ENCODE assay signal across 11 cellular contexts in the genomic region with DNA sequence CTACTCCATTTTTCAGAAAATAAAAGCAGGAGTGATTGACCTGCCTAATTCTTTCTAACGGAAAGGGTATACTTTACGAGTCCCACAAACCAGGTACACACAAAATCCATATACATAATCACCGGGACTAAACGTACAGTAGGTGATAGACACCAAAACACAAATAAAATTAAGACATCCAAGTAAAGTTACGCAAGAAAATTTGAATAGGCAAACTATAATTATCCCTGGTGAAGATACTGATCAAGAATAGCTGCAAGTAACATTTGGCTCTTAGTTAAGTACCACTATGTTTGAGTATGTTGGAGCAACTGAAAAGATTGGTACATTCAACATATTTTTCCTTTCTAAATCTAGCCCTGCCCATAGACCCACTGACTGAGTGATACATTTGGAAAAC. TPM values are rescaled to one million over a fixed set of nuclear protein-coding genes. Genes with fewer than 3 reads are reported as not detected.
DNase-seq lines count a peak whose midpoint lies in the region; ATAC-seq and TF ChIP-seq lines count a peak whose summit lies in the region.
"Had no signal": no experiment of that assay in that cellular context is flagged by ENCODE, and none has a peak within 500 bp of the region (broad histone marks: within the 10 kb centered on the region; RNA-seq: fewer than 3 reads in every experiment).

No MANE protein-coding gene starts in this region.

- peaks cover 21% of the 10 kb centered on the region for H3K36me3 Mint-ChIP-seq in activated naive CD4-positive, alpha-beta T cell treated with anti-CD3 and anti-CD28 coated beads for 36 hours (ENCODE audit: low read depth)
- H3K36me3 Mint-ChIP-seq in activated B cell treated with CpG ODN at 0.5 μM for 24 hours (ENCODE audit: low read depth), result peaks cover 34% of the 10 kb centered on the region
- peaks cover 19% of the 10 kb centered on the region for H3K36me3 Mint-ChIP-seq in stimulated activated memory B cell treated with anti-CD40 and anti-IgM and Interleukin-4, amounts not matched to agents 10 μg/mL and 1 μg/mL and 100 μg/mL, for 72 hours

- peak overlapping the region; percentile 78 for H3K4me3 Mint-ChIP-seq in activated naive CD4-positive, alpha-beta T cell treated with anti-CD3 and anti-CD28 coated beads for 36 hours
- H3K4me3 Mint-ChIP-seq in activated B cell treated with CpG ODN at 0.5 μM for 24 hours, result peak overlapping the region; percentile 91
- peak overlapping the region; percentile 84 for H3K4me3 Mint-ChIP-seq in stimulated activated memory B cell treated with anti-CD40 and anti-IgM and Interleukin-4, amounts not matched to agents 10 μg/mL and 1 μg/mL and 100 μg/mL, for 72 hours

- no peaks in the 10 kb centered on the region for H3K9me3 Mint-ChIP-seq in activated naive CD4-positive, alpha-beta T cell treated with anti-CD3 and anti-CD28 coated beads for 36 hours
- H3K9me3 Mint-ChIP-seq in activated B cell treated with CpG ODN at 0.5 μM for 24 hours, result no peaks in the 10 kb centered on the region
- no peaks in the 10 kb centered on the region for H3K9me3 Mint-ChIP-seq in stimulated activated memory B cell treated with anti-CD40 and anti-IgM and Interleukin-4, amounts not matched to agents 10 μg/mL and 1 μg/mL and 100 μg/mL, for 72 hours

- intact Hi-C loops in activated naive CD4-positive, alpha-beta T cell treated with anti-CD3 and anti-CD28 coated beads for 36 hours (cut with micrococcal nuclease), result loop anchor here (10.0 kb wide), 1 partner anchor 582 kb away; a partner anchor contains a TSS
- intact Hi-C loops in activated B cell treated with CpG ODN at 0.5 μM for 24 hours (cut with micrococcal nuclease), result loop anchor here (10.0 kb wide), 1 partner anchor 1272 kb away; a partner anchor contains a TSS

- no peak for DNase-seq in activated naive CD4-positive, alpha-beta T cell treated with anti-CD3 and anti-CD28 coated beads for 36 hours
- DNase-seq in activated naive CD4-positive, alpha-beta T cell (lab: John Stamatoyannopoulos, UW), result no peak
- DNase-seq in activated B cell treated with CpG ODN at 0.5 μM for 24 hours, result no peak
- DNase-seq in foreskin fibroblast, result no peak
- DNase-seq in ecto neural progenitor cell (ENCODE audit: low spot score), result no peak
- DNase-seq: NCI-H446 treated with DMSO at 0.1 percent for 48 hours; stimulated activated CD8-positive, alpha-beta memory T cell treated with anti-CD3 and anti-CD28 coated beads, Interleukin-4, amount 100 ng/mL, for 48 hours had no signal

- H3K27me3 Mint-ChIP-seq in activated naive CD4-positive, alpha-beta T cell treated with anti-CD3 and anti-CD28 coated beads for 36 hours (ENCODE audit: low read depth), result peaks cover 5% of the 10 kb centered on the region
- peaks cover 4% of the 10 kb centered on the region for H3K27me3 Mint-ChIP-seq in activated B cell treated with CpG ODN at 0.5 μM for 24 hours
- H3K27me3 Mint-ChIP-seq in stimulated activated memory B cell treated with anti-CD40 and anti-IgM and Interleukin-4, amounts not matched to agents 10 μg/mL and 1 μg/mL and 100 μg/mL, for 72 hours, result peaks cover 15% of the 10 kb centered on the region

- peaks cover 45% of the 10 kb centered on the region for H3K4me1 Mint-ChIP-seq in activated naive CD4-positive, alpha-beta T cell treated with anti-CD3 and anti-CD28 coated beads for 36 hours (ENCODE audit: low read depth)
- peaks cover 46% of the 10 kb centered on the region for H3K4me1 Mint-ChIP-seq in activated B cell treated with CpG ODN at 0.5 μM for 24 hours
- peaks cover 48% of the 10 kb centered on the region for H3K4me1 Mint-ChIP-seq in stimulated activated memory B cell treated with anti-CD40 and anti-IgM and Interleukin-4, amounts not matched to agents 10 μg/mL and 1 μg/mL and 100 μg/mL, for 72 hours

- ATAC-seq in activated B cell treated with CpG ODN at 0.5 μM for 24 hours (ENCODE audit: low read depth) (no peak), GM18861 (IDR thresholded peaks at IDR 0.05; ENCODE audit: unreplicated experiment) (no peak), GM18498 (IDR thresholded peaks at IDR 0.05; ENCODE audit: unreplicated experiment) (no peak)
- no peak for ATAC-seq in stimulated activated memory B cell treated with anti-CD40 and anti-IgM and Interleukin-4, amounts not matched to agents 10 μg/mL and 1 μg/mL and 100 μg/mL, for 72 hours
- ATAC-seq: activated CD4-positive, CD25-positive, alpha-beta regulatory T cell treated with anti-CD3 and anti-CD28 coated beads, Interleukin-2, amount 50 U/mL, for 24 hours had no signal

- POLR2A ChIA-PET in activated B cell treated with CpG ODN at 0.5 μM for 24 hours (lab: Charles Lee), result no interaction called here

- no peak for TF ChIP-seq CTCF in activated B cell treated with CpG ODN at 0.5 μM for 24 hours (IDR thresholded peaks at IDR 0.05)
- TF ChIP-seq CTCF in foreskin fibroblast (IDR thresholded peaks at IDR 0.05; ENCODE audit: low read depth, low read length), result no peak

- H3K4me3 ChIP-seq in foreskin fibroblast (ENCODE audit: low read depth in 1 of 2, low read length in 2 of 2), result peak overlapping the region; percentile 70 to 90

- peak overlapping the region; percentile 0 for H3K27ac Mint-ChIP-seq in activated naive CD4-positive, alpha-beta T cell treated with anti-CD3 and anti-CD28 coated beads for 36 hours
- H3K27ac Mint-ChIP-seq in activated B cell treated with CpG ODN at 0.5 μM for 24 hours, result no peak overlapping the region
- no peak overlapping the region for H3K27ac Mint-ChIP-seq in stimulated activated memory B cell treated with anti-CD40 and anti-IgM and Interleukin-4, amounts not matched to agents 10 μg/mL and 1 μg/mL and 100 μg/mL, for 72 hours

- CTCF ChIA-PET in activated naive CD4-positive, alpha-beta T cell treated with anti-CD3 and anti-CD28 coated beads for 36 hours (lab: Charles Lee), result no interaction called here
- CTCF ChIA-PET in activated B cell treated with CpG ODN at 0.5 μM for 24 hours (lab: Charles Lee), result no interaction called here

RNA-seq across cellular contexts. Expression of a gene that starts 1.7 kb away (rescaled TPM):
- total RNA-seq in activated naive CD4-positive, alpha-beta T cell treated with anti-CD3 and anti-CD28 coated beads for 36 hours, result 10 to 100 TPM; 34.7 to 39.5 TPM
- total RNA-seq in activated B cell treated with CpG ODN at 0.5 μM for 24 hours, result 55.0 and 69.7 TPM in 2 replicates
